ENCODE assay signal across 9 cellular contexts in genomic region chr2:98601532-98602132, GRCh38. TPM values are rescaled to one million over a fixed set of nuclear protein-coding genes. Genes with fewer than 3 reads are reported as not detected.
A peak's percentile ranks its signal among the peaks of the same experiment; 100 is the strongest.
DNase-seq lines count a peak whose midpoint lies in the region; ATAC-seq and TF ChIP-seq lines count a peak whose summit lies in the region.
"Had no signal": no experiment of that assay in that cellular context is flagged by ENCODE, and none has a peak within 500 bp of the region (broad histone marks: within the 10 kb centered on the region; RNA-seq: fewer than 3 reads in every experiment).

No MANE protein-coding gene starts in this region.

- 59 to 74% (median 64%) methylated on average over 3 of the region's 3 CpGs for WGBS in adrenal gland, 4 donors

- TF ChIP-seq CTCF in adrenal gland (IDR thresholded peaks at IDR 0.05): peak; percentile 38 to 64 (median 58)

- no peak overlapping the region for H3K4me3 ChIP-seq in adrenal gland
- H3K4me3 ChIP-seq: BLaER1 treated with 17β-estradiol and CSF1 and Interleukin-3, amounts not matched to agents 10 nM and 100 nM had no signal

- H3K27ac ChIP-seq in adrenal gland: no peak overlapping the region
- H3K27ac ChIP-seq: BLaER1 treated with 17β-estradiol and CSF1 and Interleukin-3, amounts not matched to agents 10 nM and 100 nM had no signal

- TF ChIP-seq POLR2A in adrenal gland (IDR thresholded peaks at IDR 0.05): no peak

- intact Hi-C loops in adrenal gland (cut with DNase I): loop anchor here (5.0 to 10.0 kb wide), 3 partner anchors 157 to 189 kb away; partner anchors contain the start of gene INPP4A (in 1 of the 2)

- ATAC-seq in HG03378 (IDR thresholded peaks at IDR 0.05; ENCODE audit: unreplicated experiment): no peak

- peaks cover 2 to 20% of the 10 kb centered on the region in 2 donors for H3K4me1 ChIP-seq in adrenal gland (replicated peaks in 1 of 2)

- H3K27me3 ChIP-seq in adrenal gland: no peaks in the 10 kb centered on the region
- H3K27me3 ChIP-seq: BLaER1 treated with 17β-estradiol and CSF1 and Interleukin-3, amounts not matched to agents 10 nM and 100 nM had no signal

- H3K9me3 ChIP-seq in adrenal gland (replicated peaks in 1 of 3): no peaks in the 10 kb centered on the region
- H3K9me3 ChIP-seq: BLaER1 treated with 17β-estradiol and CSF1 and Interleukin-3, amounts not matched to agents 10 nM and 100 nM had no signal

- peaks cover 0 to 46% of the 10 kb centered on the region in 2 donors for H3K36me3 ChIP-seq in adrenal gland (replicated peaks in 1 of 2)

- DNase-seq in NCI-H1694 treated with DMSO at 0.1 percent for 48 hours (lab: John Stamatoyannopoulos, UW): peak; percentile 55
- no peak for DNase-seq in NCI-H1694 (lab: John Stamatoyannopoulos, UW)
- peak; percentile 45 for DNase-seq in H4 (ENCODE audit: low spot score)
- DNase-seq in NCI-H146 (lab: John Stamatoyannopoulos, UW): peak; percentile 55
- DNase-seq in adrenal gland: peak in 3 of 7 donors; percentile 30 to 48 (median 41)
- DNase-seq in iPS-NIHi7 (ENCODE audit: extremely low spot score): peak; percentile 73
- no peak for DNase-seq in activated CD8-positive, alpha-beta memory T cell treated with anti-CD3 and anti-CD28 coated beads, Interleukin-2, amount 50 U/mL, for 4 hours

RNA-seq across cellular contexts. Expression of gene COA5, which starts 6.7 kb away (rescaled TPM):
- total RNA-seq in H4 (2014; rRNA removed; shearing (Covaris generic)): 28.0 and 29.8 TPM in 2 replicates
- total RNA-seq in adrenal gland: 10 to 100 TPM; 18.9 to 70.0 (median 36.6) TPM
- 10 to 100 TPM; 36.5 to 76.0 (median 57.0) TPM for polyA plus RNA-seq in adrenal gland

RNA-seq across cellular contexts. Expression of gene UNC50, which starts 6.8 kb away (rescaled TPM):
- total RNA-seq in H4 (2014; rRNA removed; shearing (Covaris generic)): 68.5 and 78.7 TPM in 2 replicates
- 10 to 100 TPM; 48.6 to 72.4 (median 55.1) TPM for total RNA-seq in adrenal gland
- polyA plus RNA-seq in adrenal gland: 10 to 100 TPM; 43.5 to 75.1 (median 50.3) TPM

Comparison
In these comparisons a context has a peak if more than half of its experiments do, and no peak if none do; other contexts are left out.
1. DNase-seq: peak in NCI-H1694 treated with DMSO at 0.1 percent for 48 hours (single experiment), H4 (single experiment), NCI-H146 (single experiment) and iPS-NIHi7 (single experiment); none in NCI-H1694 (single experiment) and activated CD8-positive, alpha-beta memory T cell treated with anti-CD3 and anti-CD28 coated beads, Interleukin-2, amount 50 U/mL, for 4 hours (single experiment).